Comparison of ENCODE assay signal across 12 cellular contexts in the genomic region with DNA sequence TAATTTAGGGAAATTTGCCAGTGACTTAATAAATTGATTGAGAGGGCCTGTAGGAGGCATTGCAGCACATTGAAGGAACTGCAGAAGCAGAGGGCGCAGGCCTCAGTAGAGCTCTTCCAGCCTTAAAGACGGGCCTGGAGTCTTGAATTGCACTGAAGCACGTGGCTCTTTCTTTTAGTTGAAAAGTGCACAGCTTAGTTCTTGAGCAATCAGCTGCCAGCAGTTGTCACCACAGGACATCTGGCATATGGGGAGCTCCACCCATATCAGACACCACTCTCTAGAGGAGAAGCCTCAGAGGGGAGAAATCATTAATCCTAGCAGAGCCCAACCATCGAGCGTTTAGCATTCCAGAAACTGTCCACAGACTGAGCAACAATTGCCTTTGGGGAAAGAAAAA. TPM values are rescaled to one million over a fixed set of nuclear protein-coding genes. Genes with fewer than 3 reads are reported as not detected.
DNase-seq lines count a peak whose midpoint lies in the region; TF ChIP-seq lines count a peak whose summit lies in the region.
"Had no signal": no experiment of that assay in that cellular context is flagged by ENCODE, and none has a peak within 500 bp of the region (broad histone marks: within the 10 kb centered on the region; RNA-seq: fewer than 3 reads in every experiment).

No MANE protein-coding gene starts in this region.

- DNase-seq in NCI-H2107 treated with DMSO at 0.1 percent for 48 hours (lab: John Stamatoyannopoulos, UW; ENCODE audit: unreplicated experiment), result peak; percentile 4
- no peak for DNase-seq in NCI-H2107 (lab: John Stamatoyannopoulos, UW)
- peak; percentile 31 for DNase-seq in NOMO-1 treated with dmso at 0.1 percent for 144 hours (lab: John Stamatoyannopoulos, UW; ENCODE audit: unreplicated experiment)
- peak; percentile 91 for DNase-seq in fibroblast of the aortic adventitia (ENCODE audit: low read depth)
- DNase-seq in stromal cell of bone marrow (ENCODE audit: low read depth), result peak; percentile 50
- no peak for DNase-seq in activated T-cell treated with anti-CD3 and anti-CD28 coated beads for 4 hours
- no peak for DNase-seq in NCI-H187 treated with DMSO at 0.1 percent for 48 hours (lab: John Stamatoyannopoulos, UW)
- no peak for DNase-seq in COLO668 (lab: John Stamatoyannopoulos, UW; ENCODE audit: unreplicated experiment)
- DNase-seq: hypothalamus, natural killer cell, NCI-H748 treated with DMSO at 0.1 percent for 48 hours had no signal

- H3K4me3 ChIP-seq in fibroblast of the aortic adventitia (ENCODE audit: low read depth, low read length), result no peak overlapping the region

- peak; percentile 14 for TF ChIP-seq CTCF in fibroblast of the aortic adventitia (IDR thresholded peaks at IDR 0.05; ENCODE audit: insufficient read depth, low read length)

RNA-seq across cellular contexts. Expression of gene FGF16, which starts 16.0 kb away (rescaled TPM):
- total RNA-seq in fibroblast of the aortic adventitia (ENCODE audit: low replicate concordance), result 1.8 and 5.9 TPM in 2 replicates
- total RNA-seq: activated T-helper 17 cell treated with anti-CD3 and anti-CD28 coated beads, Interleukin-2, amount 50 U/mL, for 72 hours; natural killer cell had no signal

Comparison
In these comparisons a context has a peak if more than half of its experiments do, and no peak if none do; other contexts are left out.
1. DNase-seq: peak in NCI-H2107 treated with DMSO at 0.1 percent for 48 hours (single experiment), NOMO-1 treated with dmso at 0.1 percent for 144 hours (single experiment), fibroblast of the aortic adventitia (single experiment) and stromal cell of bone marrow (single experiment); none in NCI-H2107 (single experiment), activated T-cell treated with anti-CD3 and anti-CD28 coated beads for 4 hours (single experiment), NCI-H187 treated with DMSO at 0.1 percent for 48 hours (single experiment) and COLO668 (single experiment).